ENCODE assay signal across 11 cellular contexts in genomic region chr17:40065041-40065770, GRCh38. TPM values are rescaled to one million over a fixed set of nuclear protein-coding genes. Genes with fewer than 3 reads are reported as not detected.
DNase-seq lines count a peak whose midpoint lies in the region; FAIRE-seq and TF ChIP-seq lines count a peak whose summit lies in the region.
"Had no signal": no experiment of that assay in that cellular context is flagged by ENCODE, and none has a peak within 500 bp of the region (broad histone marks: within the 10 kb centered on the region; RNA-seq: fewer than 3 reads in every experiment).

No MANE protein-coding gene starts in this region.

- DNase-seq in activated naive CD4-positive, alpha-beta T cell treated with anti-CD3 and anti-CD28 coated beads for 36 hours: no peak
- no peak for DNase-seq in activated naive CD4-positive, alpha-beta T cell treated with Interleukin-2 at 50 U/mL for 16 hours
- DNase-seq in caudate nucleus (lab: John Stamatoyannopoulos, UW): peak in 17 of 61 donors; percentile 11 to 60 (median 46)
- no peak for DNase-seq in mesothelial cell of epicardium (ENCODE audit: low spot score in 2 of 2, unreplicated experiment in 2 of 2)
- no peak for DNase-seq in type B pancreatic cell (ENCODE audit: extremely low spot score, unreplicated experiment)
- DNase-seq in amniotic stem cell (lab: John Stamatoyannopoulos, UW): no peak
- no peak for DNase-seq in SHP77 treated with DMSO at 0.1 percent for 48 hours (lab: John Stamatoyannopoulos, UW)
- no peak for DNase-seq in frontal cortex (ENCODE audit: low spot score in 2 of 2)
- DNase-seq: activated gamma-delta T cell had no signal

- FAIRE-seq in frontal cortex (lab: Jason Lieb, UNC): no peak
- FAIRE-seq: G401.6 had no signal

- H3K4me3 Mint-ChIP-seq in activated naive CD4-positive, alpha-beta T cell treated with anti-CD3 and anti-CD28 coated beads for 36 hours: no peak overlapping the region
- peak overlapping the region; percentile 83 for H3K4me3 Mint-ChIP-seq in mesothelial cell of epicardium
- H3K4me3 Mint-ChIP-seq in type B pancreatic cell: peak overlapping the region; percentile 87

- intact Hi-C loops in activated naive CD4-positive, alpha-beta T cell treated with anti-CD3 and anti-CD28 coated beads for 36 hours (cut with micrococcal nuclease): loop anchor here (5.0 kb wide), 1 partner anchor 102 kb away; no protein-coding TSS in a partner anchor

- peaks cover 2% of the 10 kb centered on the region for H3K27me3 Mint-ChIP-seq in activated naive CD4-positive, alpha-beta T cell treated with anti-CD3 and anti-CD28 coated beads for 36 hours (ENCODE audit: low read depth)
- H3K27me3 Mint-ChIP-seq in mesothelial cell of epicardium (ENCODE audit: low read depth): peaks cover 3% of the 10 kb centered on the region
- peaks cover 6% of the 10 kb centered on the region for H3K27me3 Mint-ChIP-seq in type B pancreatic cell

- TF ChIP-seq CTCF in mesothelial cell of epicardium (IDR thresholded peaks at IDR 0.05; ENCODE audit: unreplicated experiment) (no peak), type B pancreatic cell (conservative IDR thresholded peaks at IDR 0.05) (no peak)

- no peaks in the 10 kb centered on the region for H3K9me3 Mint-ChIP-seq in activated naive CD4-positive, alpha-beta T cell treated with anti-CD3 and anti-CD28 coated beads for 36 hours
- H3K9me3 Mint-ChIP-seq in mesothelial cell of epicardium (no peaks in the 10 kb centered on the region), type B pancreatic cell (no peaks in the 10 kb centered on the region)

- CTCF ChIA-PET in activated naive CD4-positive, alpha-beta T cell treated with anti-CD3 and anti-CD28 coated beads for 36 hours (lab: Charles Lee): interaction anchor here (1.1 to 11.3 kb wide), 7 partner anchors 10 to 103 kb away, joined by 3 to 157 read pairs (median 19); partner anchors contain the start of gene MED24

- H3K27ac Mint-ChIP-seq in activated naive CD4-positive, alpha-beta T cell treated with anti-CD3 and anti-CD28 coated beads for 36 hours: peak overlapping the region; percentile 32
- peak overlapping the region; percentile 84 for H3K27ac Mint-ChIP-seq in mesothelial cell of epicardium
- peak overlapping the region; percentile 58 for H3K27ac Mint-ChIP-seq in type B pancreatic cell

- no peaks in the 10 kb centered on the region for H3K36me3 Mint-ChIP-seq in activated naive CD4-positive, alpha-beta T cell treated with anti-CD3 and anti-CD28 coated beads for 36 hours (ENCODE audit: low read depth)
- H3K36me3 Mint-ChIP-seq in mesothelial cell of epicardium: no peaks in the 10 kb centered on the region
- H3K36me3 Mint-ChIP-seq in type B pancreatic cell: no peaks in the 10 kb centered on the region

- peaks cover 71% of the 10 kb centered on the region for H3K4me1 Mint-ChIP-seq in activated naive CD4-positive, alpha-beta T cell treated with anti-CD3 and anti-CD28 coated beads for 36 hours (ENCODE audit: low read depth)
- H3K4me1 Mint-ChIP-seq in mesothelial cell of epicardium (peaks cover 68% of the 10 kb centered on the region), type B pancreatic cell (ENCODE audit: unreplicated experiment) (peaks cover 61% of the 10 kb centered on the region)

- peak overlapping the region; percentile 99 for H3K27ac ChIP-seq in caudate nucleus (ENCODE audit: low read depth, low read length)
- H3K27ac ChIP-seq: KMS-11 had no signal

RNA-seq across cellular contexts. Expression of gene THRA, which starts 2.4 kb away (rescaled TPM):
- total RNA-seq in activated naive CD4-positive, alpha-beta T cell treated with anti-CD3 and anti-CD28 coated beads for 36 hours: 10 to 100 TPM; 10.2 to 11.2 TPM
- total RNA-seq in mesothelial cell of epicardium (42.4 to 44.3 TPM (median 43.6 TPM) in 3 replicates), type B pancreatic cell (ENCODE audit: low replicate concordance) (18.3 and 37.0 TPM in 2 replicates), frontal cortex (90.5 TPM)

RNA-seq across cellular contexts. Expression of gene MED24, which starts 11.0 kb away (rescaled TPM):
- total RNA-seq in activated naive CD4-positive, alpha-beta T cell treated with anti-CD3 and anti-CD28 coated beads for 36 hours: 100 to 1,000 TPM; 107 TPM
- total RNA-seq in mesothelial cell of epicardium (125 to 131 TPM (median 130 TPM) in 3 replicates), type B pancreatic cell (ENCODE audit: low replicate concordance) (93.2 and 123 TPM in 2 replicates), frontal cortex (42.8 TPM)

RNA-seq across cellular contexts. Expression of gene NR1D1, which starts 35.2 kb away (rescaled TPM):
- 1 to 10 TPM; 9.0 to 9.1 TPM for total RNA-seq in activated naive CD4-positive, alpha-beta T cell treated with anti-CD3 and anti-CD28 coated beads for 36 hours
- total RNA-seq in mesothelial cell of epicardium: 2.4 to 2.6 TPM (median 2.6 TPM) in 3 replicates
- total RNA-seq in type B pancreatic cell (ENCODE audit: low replicate concordance): 5.7 and 9.5 TPM in 2 replicates
- under 0.01 TPM for total RNA-seq in frontal cortex

RNA-seq across cellular contexts. Expression of gene CSF3, which starts 50.0 kb away (rescaled TPM):
- total RNA-seq in activated naive CD4-positive, alpha-beta T cell treated with anti-CD3 and anti-CD28 coated beads for 36 hours: not detected
- total RNA-seq in mesothelial cell of epicardium: not detected in 3 replicates
- not detected in 2 replicates for total RNA-seq in type B pancreatic cell (ENCODE audit: low replicate concordance)
- not detected for total RNA-seq in frontal cortex

RNA-seq across cellular contexts. Expression of gene MSL1, which starts 56.6 kb away (rescaled TPM):
- 10 to 100 TPM; 72.1 to 72.2 TPM for total RNA-seq in activated naive CD4-positive, alpha-beta T cell treated with anti-CD3 and anti-CD28 coated beads for 36 hours
- 132 to 139 TPM (median 135 TPM) in 3 replicates for total RNA-seq in mesothelial cell of epicardium
- 86.3 and 128 TPM in 2 replicates for total RNA-seq in type B pancreatic cell (ENCODE audit: low replicate concordance)
- total RNA-seq in frontal cortex: 81.5 TPM

Comparison
In these comparisons a context has a peak if more than half of its experiments do, and no peak if none do; other contexts are left out.
1. H3K27ac Mint-ChIP-seq: peak in every context shown above with its lines; median percentile 84 in mesothelial cell of epicardium; 58 in type B pancreatic cell; 32 in activated naive CD4-positive, alpha-beta T cell treated with anti-CD3 and anti-CD28 coated beads for 36 hours.